9 cellular contexts compared by ENCODE assay signal in the genomic region with DNA sequence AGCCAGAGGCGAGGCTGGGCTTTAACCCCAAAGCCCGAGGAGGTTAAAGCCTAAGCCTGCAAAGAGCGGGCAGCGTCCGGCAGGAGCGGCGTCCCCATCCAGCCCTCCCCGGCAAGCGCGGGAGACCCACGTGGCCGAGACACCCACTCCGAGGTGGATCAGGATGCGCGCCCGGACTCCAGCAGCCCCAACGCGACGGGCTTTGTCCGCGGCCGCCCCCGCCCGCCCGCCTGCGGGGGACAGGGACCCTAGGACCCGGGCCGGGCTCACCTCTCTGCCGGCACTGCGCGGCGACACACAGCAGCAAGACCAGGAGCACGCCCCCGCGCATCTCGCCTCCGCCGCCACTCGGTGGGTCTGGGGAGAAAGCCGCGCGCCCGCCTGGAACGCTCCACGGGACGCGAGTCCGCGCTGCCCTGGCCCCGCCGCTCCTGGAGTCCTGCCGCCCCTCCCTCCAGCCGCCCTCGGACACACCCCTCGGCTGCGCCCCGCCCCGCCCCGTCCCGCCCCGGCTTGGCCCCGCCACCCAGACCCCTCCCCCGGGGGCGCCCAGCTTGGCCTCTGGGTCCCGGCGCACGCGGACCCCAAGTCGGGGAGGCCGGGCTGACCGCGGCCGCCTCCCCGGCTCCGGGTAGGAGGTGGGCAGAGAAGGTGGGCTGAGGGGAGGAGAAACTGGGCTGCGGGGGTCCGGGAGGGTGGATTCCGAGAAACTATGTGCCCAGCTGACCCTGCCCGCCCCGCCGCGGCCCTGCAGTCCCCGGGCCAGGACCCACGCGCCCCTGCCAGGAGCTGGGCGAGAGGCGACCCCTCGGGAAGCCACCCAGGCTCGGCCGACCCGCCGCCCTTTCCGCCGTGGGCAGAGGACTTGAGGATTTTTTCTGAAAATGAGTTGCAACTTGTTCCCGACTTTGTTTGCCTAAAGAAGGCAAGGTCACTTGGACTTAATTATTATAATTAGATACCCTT. TPM values are rescaled to one million over a fixed set of nuclear protein-coding genes. Genes with fewer than 3 reads are reported as not detected.
A peak's percentile ranks its signal among the peaks of the same experiment; 100 is the strongest.
DNase-seq lines count a peak whose midpoint lies in the region; ATAC-seq and TF ChIP-seq lines count a peak whose summit lies in the region.
"Had no signal": no experiment of that assay in that cellular context is flagged by ENCODE, and none has a peak within 500 bp of the region (broad histone marks: within the 10 kb centered on the region; RNA-seq: fewer than 3 reads in every experiment).

A gene with protein sequence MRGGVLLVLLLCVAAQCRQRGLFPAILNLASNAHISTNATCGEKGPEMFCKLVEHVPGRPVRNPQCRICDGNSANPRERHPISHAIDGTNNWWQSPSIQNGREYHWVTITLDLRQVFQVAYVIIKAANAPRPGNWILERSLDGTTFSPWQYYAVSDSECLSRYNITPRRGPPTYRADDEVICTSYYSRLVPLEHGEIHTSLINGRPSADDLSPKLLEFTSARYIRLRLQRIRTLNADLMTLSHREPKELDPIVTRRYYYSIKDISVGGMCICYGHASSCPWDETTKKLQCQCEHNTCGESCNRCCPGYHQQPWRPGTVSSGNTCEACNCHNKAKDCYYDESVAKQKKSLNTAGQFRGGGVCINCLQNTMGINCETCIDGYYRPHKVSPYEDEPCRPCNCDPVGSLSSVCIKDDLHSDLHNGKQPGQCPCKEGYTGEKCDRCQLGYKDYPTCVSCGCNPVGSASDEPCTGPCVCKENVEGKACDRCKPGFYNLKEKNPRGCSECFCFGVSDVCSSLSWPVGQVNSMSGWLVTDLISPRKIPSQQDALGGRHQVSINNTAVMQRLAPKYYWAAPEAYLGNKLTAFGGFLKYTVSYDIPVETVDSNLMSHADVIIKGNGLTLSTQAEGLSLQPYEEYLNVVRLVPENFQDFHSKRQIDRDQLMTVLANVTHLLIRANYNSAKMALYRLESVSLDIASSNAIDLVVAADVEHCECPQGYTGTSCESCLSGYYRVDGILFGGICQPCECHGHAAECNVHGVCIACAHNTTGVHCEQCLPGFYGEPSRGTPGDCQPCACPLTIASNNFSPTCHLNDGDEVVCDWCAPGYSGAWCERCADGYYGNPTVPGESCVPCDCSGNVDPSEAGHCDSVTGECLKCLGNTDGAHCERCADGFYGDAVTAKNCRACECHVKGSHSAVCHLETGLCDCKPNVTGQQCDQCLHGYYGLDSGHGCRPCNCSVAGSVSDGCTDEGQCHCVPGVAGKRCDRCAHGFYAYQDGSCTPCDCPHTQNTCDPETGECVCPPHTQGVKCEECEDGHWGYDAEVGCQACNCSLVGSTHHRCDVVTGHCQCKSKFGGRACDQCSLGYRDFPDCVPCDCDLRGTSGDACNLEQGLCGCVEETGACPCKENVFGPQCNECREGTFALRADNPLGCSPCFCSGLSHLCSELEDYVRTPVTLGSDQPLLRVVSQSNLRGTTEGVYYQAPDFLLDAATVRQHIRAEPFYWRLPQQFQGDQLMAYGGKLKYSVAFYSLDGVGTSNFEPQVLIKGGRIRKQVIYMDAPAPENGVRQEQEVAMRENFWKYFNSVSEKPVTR (N-terminal part only) (minus strand): TSS at position 408 of the 966 bp plus-strand sequence. CDS start 77 bp downstream, at position 331.

- TF ChIP-seq CTCF in coronary artery (IDR thresholded peaks at IDR 0.05): no peak
- TF ChIP-seq CTCF in lower lobe of right lung (IDR thresholded peaks at IDR 0.05): no peak
- TF ChIP-seq CTCF in uterus (IDR thresholded peaks at IDR 0.05): no peak

- no peak for DNase-seq in activated naive CD4-positive, alpha-beta T cell treated with anti-CD3 and anti-CD28 coated beads, Interleukin-2, amount 10 ng/mL, durations not matched to agents 7 days and 5 days
- DNase-seq in coronary artery (ENCODE audit: low spot score): no peak
- no peak for DNase-seq in lower lobe of right lung
- no peak for DNase-seq in uterus
- DNase-seq in stimulated activated CD4-positive, alpha-beta T cell treated with anti-CD3 and anti-CD28 coated beads, Interleukin-12 subunit alpha, Interleukin-12 subunit beta, amount 100 ng/mL, for 4 hours: no peak
- DNase-seq in cerebellar nuclear complex (lab: John Stamatoyannopoulos, UW): no peak
- no peak for DNase-seq in superior temporal gyrus (ENCODE audit: extremely low spot score)

- H3K27ac Mint-ChIP-seq in activated naive CD4-positive, alpha-beta T cell treated with anti-CD3 and anti-CD28 coated beads, Interleukin-2, amount 50 U/mL, for 24 hours: no peak within 1 kb of the TSS
- no peak within 1 kb of the TSS for H3K27ac Mint-ChIP-seq in activated naive CD4-positive, alpha-beta T cell treated with anti-CD3 and anti-CD28 coated beads, Interleukin-2, amount 10 ng/mL, durations not matched to agents 7 days and 5 days

- peak; percentile 76 to 88 for ATAC-seq in lower lobe of right lung

- peaks cover 68% of the 10 kb centered on the region for H3K27me3 ChIP-seq in lower lobe of right lung (ENCODE audit: low read depth)
- H3K27me3 ChIP-seq in uterus: peaks cover 4 to 10% of the 10 kb centered on the region in 2 donors

- H3K4me1 ChIP-seq in lower lobe of right lung: peaks cover 14% of the 10 kb centered on the region
- H3K4me1 ChIP-seq in uterus: no peaks in the 10 kb centered on the region

- no peak for TF ChIP-seq POLR2A in uterus (IDR thresholded peaks at IDR 0.05)

- intact Hi-C loops in lower lobe of right lung (cut with DNase I): no loop called here
- intact Hi-C loops in uterus (cut with DNase I; ENCODE audit: low total_unique reads): no loop called here

- no peaks in the 10 kb centered on the region for H3K9me3 Mint-ChIP-seq in activated naive CD4-positive, alpha-beta T cell treated with anti-CD3 and anti-CD28 coated beads, Interleukin-2, amount 50 U/mL, for 24 hours
- no peaks in the 10 kb centered on the region for H3K9me3 Mint-ChIP-seq in activated naive CD4-positive, alpha-beta T cell treated with anti-CD3 and anti-CD28 coated beads, Interleukin-2, amount 10 ng/mL, durations not matched to agents 7 days and 5 days

- CTCF ChIA-PET in activated naive CD4-positive, alpha-beta T cell treated with anti-CD3 and anti-CD28 coated beads, Interleukin-2, amount 10 ng/mL, durations not matched to agents 7 days and 5 days (lab: Charles Lee): no interaction called here

- H3K27me3 Mint-ChIP-seq in activated naive CD4-positive, alpha-beta T cell treated with anti-CD3 and anti-CD28 coated beads, Interleukin-2, amount 50 U/mL, for 24 hours: peaks cover 34% of the 10 kb centered on the region
- H3K27me3 Mint-ChIP-seq in activated naive CD4-positive, alpha-beta T cell treated with anti-CD3 and anti-CD28 coated beads, Interleukin-2, amount 10 ng/mL, durations not matched to agents 7 days and 5 days: peaks cover 27% of the 10 kb centered on the region

- H3K27ac ChIP-seq in coronary artery (no peak within 1 kb of the TSS), lower lobe of right lung (no peak within 1 kb of the TSS), uterus (no peak within 1 kb of the TSS)

- H3K36me3 Mint-ChIP-seq in activated naive CD4-positive, alpha-beta T cell treated with anti-CD3 and anti-CD28 coated beads, Interleukin-2, amount 50 U/mL, for 24 hours: no peaks in the 10 kb centered on the region
- H3K36me3 Mint-ChIP-seq in activated naive CD4-positive, alpha-beta T cell treated with anti-CD3 and anti-CD28 coated beads, Interleukin-2, amount 10 ng/mL, durations not matched to agents 7 days and 5 days: no peaks in the 10 kb centered on the region

- H3K4me3 ChIP-seq in coronary artery (peak within 1 kb of the TSS; percentile 78), lower lobe of right lung (peak within 1 kb of the TSS; percentile 52), uterus (peak within 1 kb of the TSS; percentile 32 to 34)

- H3K4me1 Mint-ChIP-seq in activated naive CD4-positive, alpha-beta T cell treated with anti-CD3 and anti-CD28 coated beads, Interleukin-2, amount 50 U/mL, for 24 hours: peaks cover 12% of the 10 kb centered on the region
- peaks cover 3% of the 10 kb centered on the region for H3K4me1 Mint-ChIP-seq in activated naive CD4-positive, alpha-beta T cell treated with anti-CD3 and anti-CD28 coated beads, Interleukin-2, amount 10 ng/mL, durations not matched to agents 7 days and 5 days
- H3K4me1 Mint-ChIP-seq: central memory CD8-positive, alpha-beta T cell had no signal

- H3K9me3 ChIP-seq in lower lobe of right lung: no peaks in the 10 kb centered on the region
- H3K9me3 ChIP-seq in uterus: no peaks in the 10 kb centered on the region

- H3K4me3 Mint-ChIP-seq in activated naive CD4-positive, alpha-beta T cell treated with anti-CD3 and anti-CD28 coated beads, Interleukin-2, amount 50 U/mL, for 24 hours: peak within 1 kb of the TSS; percentile 26
- no peak within 1 kb of the TSS for H3K4me3 Mint-ChIP-seq in activated naive CD4-positive, alpha-beta T cell treated with anti-CD3 and anti-CD28 coated beads, Interleukin-2, amount 10 ng/mL, durations not matched to agents 7 days and 5 days
- H3K4me3 Mint-ChIP-seq: central memory CD8-positive, alpha-beta T cell had no signal

- no peaks in the 10 kb centered on the region for H3K36me3 ChIP-seq in lower lobe of right lung
- no peaks in the 10 kb centered on the region for H3K36me3 ChIP-seq in uterus

RNA-seq across cellular contexts. Expression of the gene that starts here (rescaled TPM):
- 0.65 TPM for total RNA-seq in lower lobe of right lung
- total RNA-seq in uterus: 10 to 100 TPM in 1 of 4 donors, 1 to 10 TPM in 2, under 1 TPM in 1; 0.88 to 13.5 (median 2.1) TPM

Comparison
In these comparisons a context has a peak if more than half of its experiments do, and no peak if none do; other contexts are left out.
1. Peak in ATAC-seq and H3K4me3 ChIP-seq in lower lobe of right lung; RNA of the gene not detected or under 1 TPM.